Comparison of ENCODE assay signal across 21 cellular contexts in genomic region chr11:73216466-73216865, GRCh38. TPM values are rescaled to one million over a fixed set of nuclear protein-coding genes. Genes with fewer than 3 reads are reported as not detected.
DNase-seq lines count a peak whose midpoint lies in the region; ATAC-seq and TF ChIP-seq lines count a peak whose summit lies in the region.
"Had no signal": no experiment of that assay in that cellular context is flagged by ENCODE, and none has a peak within 500 bp of the region (broad histone marks: within the 10 kb centered on the region; RNA-seq: fewer than 3 reads in every experiment).

No MANE protein-coding gene starts in this region.

- H4K20me1 ChIP-seq in osteoblast (ENCODE audit: insufficient read depth, low read length) (no peaks in the 10 kb centered on the region), GM23338 (replicated peaks; ENCODE audit: insufficient read depth) (no peaks in the 10 kb centered on the region)

- no peak overlapping the region for H3K4me2 ChIP-seq in osteoblast (ENCODE audit: insufficient read depth, low read length)
- no peak overlapping the region for H3K4me2 ChIP-seq in GM23338

- no peaks in the 10 kb centered on the region for H3K9me3 Mint-ChIP-seq in CD14-positive monocyte
- no peaks in the 10 kb centered on the region for H3K9me3 Mint-ChIP-seq in Calu3 (ENCODE audit: low read depth, unreplicated experiment)
- no peaks in the 10 kb centered on the region for H3K9me3 Mint-ChIP-seq in activated B cell treated with CpG ODN at 0.5 μM for 24 hours
- no peaks in the 10 kb centered on the region; the same call in 2 of the 3 replicates for H3K9me3 Mint-ChIP-seq in GM23338
- H3K9me3 Mint-ChIP-seq: activated naive CD8-positive, alpha-beta T cell treated with anti-CD3 and anti-CD28 coated beads, Interleukin-2, amount 50 U/mL, for 24 hours; nephron had no signal

- H3K4me1 Mint-ChIP-seq in CD14-positive monocyte (peaks cover 86% of the 10 kb centered on the region), Calu3 (ENCODE audit: low read depth, unreplicated experiment) (no peaks in the 10 kb centered on the region), activated B cell treated with CpG ODN at 0.5 μM for 24 hours (peaks cover 28% of the 10 kb centered on the region), GM23338 (peaks cover 6% of the 10 kb centered on the region; the same call in 2 of the 3 replicates)

- H3K27ac ChIP-seq in osteoblast (ENCODE audit: low read depth, low read length), result no peak overlapping the region
- H3K27ac ChIP-seq in GM23338 (ENCODE audit: low read depth), result no peak overlapping the region
- H3K27ac ChIP-seq: sigmoid colon had no signal

- no peaks in the 10 kb centered on the region for H3K36me3 ChIP-seq in osteoblast (ENCODE audit: insufficient read depth, low read length)
- H3K36me3 ChIP-seq in GM23338 (ENCODE audit: insufficient read depth), result no peaks in the 10 kb centered on the region
- H3K36me3 ChIP-seq: sigmoid colon had no signal

- no peaks in the 10 kb centered on the region for H3K9me3 ChIP-seq in osteoblast (ENCODE audit: low read depth, low read length)
- H3K9me3 ChIP-seq: sigmoid colon had no signal

- no peak overlapping the region for H2AFZ ChIP-seq in osteoblast (ENCODE audit: low read length)
- H2AFZ ChIP-seq in GM23338, result no peak overlapping the region

- intact Hi-C loops in CD14-positive monocyte (cut with micrococcal nuclease), result loop anchor here in 1 of 2 donors (5.0 kb wide), 1 partner anchor 71 kb away; no protein-coding TSS in a partner anchor
- intact Hi-C loops in Calu3 (cut with micrococcal nuclease; ENCODE audit: unreplicated experiment), result no loop called here
- intact Hi-C loops in activated B cell treated with CpG ODN at 0.5 μM for 24 hours (cut with micrococcal nuclease), result no loop called here

- H3K4me3 ChIP-seq in osteoblast (ENCODE audit: insufficient read depth, low read length), result no peak overlapping the region
- no peak overlapping the region for H3K4me3 ChIP-seq in GM23338
- H3K4me3 ChIP-seq: GM12878, sigmoid colon had no signal

- peak overlapping the region; percentile 93 to 97 (median 96) for H3K27ac Mint-ChIP-seq in CD14-positive monocyte
- no peak overlapping the region for H3K27ac Mint-ChIP-seq in Calu3 (ENCODE audit: unreplicated experiment)
- no peak overlapping the region for H3K27ac Mint-ChIP-seq in activated B cell treated with CpG ODN at 0.5 μM for 24 hours
- no peak overlapping the region for H3K27ac Mint-ChIP-seq in GM23338
- H3K27ac Mint-ChIP-seq: activated naive CD8-positive, alpha-beta T cell treated with anti-CD3 and anti-CD28 coated beads, Interleukin-2, amount 50 U/mL, for 24 hours; nephron had no signal

- BruUV-seq in Calu3 (replicated peaks; lab: Mats Ljungman, UMichigan), result no TSS peak

- no peaks in the 10 kb centered on the region for H3K9me2 ChIP-seq in GM23338 (ENCODE audit: insufficient read depth)

- CTCF ChIA-PET in Calu3 (lab: Charles Lee) (no interaction called here), activated B cell treated with CpG ODN at 0.5 μM for 24 hours (lab: Charles Lee) (no interaction called here)

- H3F3A ChIP-seq in GM23338 (replicated peaks; ENCODE audit: low read depth), result no peaks in the 10 kb centered on the region

- TF ChIP-seq CTCF in CD14-positive monocyte (IDR thresholded peaks at IDR 0.05) (no peak), Calu3 (IDR thresholded peaks at IDR 0.05; ENCODE audit: unreplicated experiment) (no peak), activated B cell treated with CpG ODN at 0.5 μM for 24 hours (IDR thresholded peaks at IDR 0.05) (no peak), osteoblast (IDR thresholded peaks at IDR 0.05; ENCODE audit: extremely low read depth, low read depth, low read length) (no peak), GM23338 (conservative IDR thresholded peaks at IDR 0.05; ENCODE audit: low read depth in 2 of 2) (no peak)

- ATAC-seq in activated B cell treated with CpG ODN at 0.5 μM for 24 hours (ENCODE audit: low read depth) (no peak), GM23338 (no peak)
- ATAC-seq: activated CD4-positive, CD25-positive, alpha-beta regulatory T cell treated with anti-CD3 and anti-CD28 coated beads, Interleukin-2, amount 50 U/mL, for 24 hours; activated naive CD8-positive, alpha-beta T cell treated with anti-CD3 and anti-CD28 coated beads, Interleukin-2, amount 50 U/mL, for 24 hours; GM12878; PC-3 had no signal

- H3K27me3 Mint-ChIP-seq in CD14-positive monocyte (ENCODE audit: low read depth in 3 of 3) (peaks cover 0 to 2% (median 0%) of the 10 kb centered on the region in 3 donors), Calu3 (ENCODE audit: unreplicated experiment) (peaks cover 18% of the 10 kb centered on the region), activated B cell treated with CpG ODN at 0.5 μM for 24 hours (peaks cover 23% of the 10 kb centered on the region), GM23338 (ENCODE audit: insufficient read depth, low read depth, poor library complexity) (peaks cover 33% of the 10 kb centered on the region)

- peaks cover 8 to 24% of the 10 kb centered on the region in 2 donors for H3K36me3 Mint-ChIP-seq in CD14-positive monocyte
- H3K36me3 Mint-ChIP-seq in Calu3 (ENCODE audit: insufficient read depth, unreplicated experiment), result no peaks in the 10 kb centered on the region
- no peaks in the 10 kb centered on the region for H3K36me3 Mint-ChIP-seq in activated B cell treated with CpG ODN at 0.5 μM for 24 hours (ENCODE audit: low read depth)
- H3K36me3 Mint-ChIP-seq in GM23338 (ENCODE audit: low read depth), result no peaks in the 10 kb centered on the region

- peak; percentile 43 for DNase-seq in CD14-positive monocyte (ENCODE audit: low spot score)
- DNase-seq in Calu3, result no peak
- DNase-seq in activated B cell treated with CpG ODN at 0.5 μM for 24 hours, result no peak
- DNase-seq in osteoblast (ENCODE audit: insufficient read length, low spot score, missing footprints), result peak; percentile 30
- DNase-seq in DMS53 (lab: John Stamatoyannopoulos, UW), result no peak
- no peak for DNase-seq in GM23338 (ENCODE audit: low spot score)
- DNase-seq in GM03348 (ENCODE audit: low spot score), result no peak
- DNase-seq: activated gamma-delta T cell treated with Interleukin-2 at 50 U/mL for 16 hours; activated naive CD8-positive, alpha-beta T cell treated with anti-CD3 and anti-CD28 coated beads, Interleukin-2, amount 50 U/mL, for 24 hours; NCI-H1048; NCI-H1694; NCI-H446 treated with DMSO at 0.1 percent for 48 hours; PC-3; Right ventricle myocardium superior; stimulated activated CD4-positive, alpha-beta T cell treated with anti-CD3 and anti-CD28 coated beads, Interleukin-15, amount 100 ng/mL, for 24 hours; stimulated activated naive CD4-positive, alpha-beta T cell had no signal

- peak overlapping the region; percentile 94 to 98 for H3K4me3 Mint-ChIP-seq in CD14-positive monocyte
- H3K4me3 Mint-ChIP-seq in Calu3 (ENCODE audit: low read depth, unreplicated experiment), result peak overlapping the region; percentile 73
- peak overlapping the region; percentile 32 for H3K4me3 Mint-ChIP-seq in activated B cell treated with CpG ODN at 0.5 μM for 24 hours
- no peak overlapping the region for H3K4me3 Mint-ChIP-seq in GM23338
- H3K4me3 Mint-ChIP-seq: activated naive CD8-positive, alpha-beta T cell treated with anti-CD3 and anti-CD28 coated beads, Interleukin-2, amount 50 U/mL, for 24 hours had no signal

- H3K4me1 ChIP-seq in osteoblast (ENCODE audit: insufficient read depth, low read length), result no peaks in the 10 kb centered on the region
- peaks cover 4% of the 10 kb centered on the region; the same call in 1 of the 2 replicates for H3K4me1 ChIP-seq in GM23338 (ENCODE audit: insufficient read depth)

- H3K27me3 ChIP-seq in osteoblast (ENCODE audit: insufficient read depth, low read length), result no peaks in the 10 kb centered on the region
- H3K27me3 ChIP-seq in GM23338 (ENCODE audit: insufficient read depth), result peaks cover 39% of the 10 kb centered on the region

- POLR2A ChIA-PET in activated B cell treated with CpG ODN at 0.5 μM for 24 hours (lab: Charles Lee), result interaction anchor here (1.0 kb wide), 1 partner anchor 27 kb away, joined by 3 read pairs; no protein-coding TSS in a partner anchor

- H3K79me2 ChIP-seq in osteoblast (ENCODE audit: insufficient read depth, low read length) (no peaks in the 10 kb centered on the region), GM23338 (replicated peaks; ENCODE audit: insufficient read depth) (no peaks in the 10 kb centered on the region)

TF ChIP-seq in GM23338, 12 proteins besides CTCF, POLR2A, EP300 and RAD21 (continues in another document):
- TF ChIP-seq CREB1 (CRISPR knock-in tag; IDR thresholded peaks at IDR 0.05; ENCODE audit: low read depth), result no peak
- no peak for TF ChIP-seq EZH2 (IDR thresholded peaks at IDR 0.05; ENCODE audit: low read depth, unreplicated experiment)

RNA-seq across cellular contexts. Expression of gene P2RY2, which starts 1.6 kb away (rescaled TPM):
- 10 to 100 TPM in 1 of 2 donors, 1 to 10 TPM in 1; 2.8 to 12.7 TPM for polyA plus RNA-seq in CD14-positive monocyte
- total RNA-seq in Calu3 (2022), result 1.6 and 2.3 TPM in 2 replicates
- 0.22 and 0.42 TPM in 2 replicates for total RNA-seq in activated B cell treated with CpG ODN at 0.5 μM for 24 hours
- 0.36 and 0.59 TPM in 2 replicates for total RNA-seq in osteoblast
- 0.85 and 1.6 TPM in 2 replicates for total RNA-seq in GM23338 (2014; rRNA removed; shearing (Covaris generic))
- polyA plus RNA-seq in GM23338 (2016; fragmentation: Nextera tagmentation; extraction: Ambion mirVana), result 0.40 and 0.63 TPM in 2 replicates
- total RNA-seq: temporal lobe had no signal

RNA-seq across cellular contexts. Expression of gene P2RY6, which starts 55.7 kb away (rescaled TPM):
- polyA plus RNA-seq in CD14-positive monocyte (1 to 10 TPM; 1.7 to 5.1 TPM), GM23338 (2016; fragmentation: Nextera tagmentation; extraction: Ambion mirVana) (0.40 TPM in 1 of 2 replicates, not detected in the other)
- total RNA-seq in Calu3 (2022) (0.42 TPM in 1 of 2 replicates, not detected in the other), activated B cell treated with CpG ODN at 0.5 μM for 24 hours (0.22 TPM in 1 of 2 replicates, not detected in the other), osteoblast (0.72 and 1.8 TPM in 2 replicates)
- not detected in 2 replicates for total RNA-seq in GM23338 (2014; rRNA removed; shearing (Covaris generic))

Comparison
In these comparisons a context has a peak if more than half of its experiments do, and no peak if none do; other contexts are left out.
1. DNase-seq: peak in CD14-positive monocyte (single experiment) and osteoblast (single experiment); none in Calu3 (single experiment), activated B cell treated with CpG ODN at 0.5 μM for 24 hours (single experiment), DMS53 (single experiment), GM23338 (single experiment) and GM03348 (single experiment).
2. H3K27ac Mint-ChIP-seq: peak in CD14-positive monocyte (7 of 7); none in Calu3 (single experiment), activated B cell treated with CpG ODN at 0.5 μM for 24 hours (single experiment) and GM23338 (single experiment).